In the genomic region with DNA sequence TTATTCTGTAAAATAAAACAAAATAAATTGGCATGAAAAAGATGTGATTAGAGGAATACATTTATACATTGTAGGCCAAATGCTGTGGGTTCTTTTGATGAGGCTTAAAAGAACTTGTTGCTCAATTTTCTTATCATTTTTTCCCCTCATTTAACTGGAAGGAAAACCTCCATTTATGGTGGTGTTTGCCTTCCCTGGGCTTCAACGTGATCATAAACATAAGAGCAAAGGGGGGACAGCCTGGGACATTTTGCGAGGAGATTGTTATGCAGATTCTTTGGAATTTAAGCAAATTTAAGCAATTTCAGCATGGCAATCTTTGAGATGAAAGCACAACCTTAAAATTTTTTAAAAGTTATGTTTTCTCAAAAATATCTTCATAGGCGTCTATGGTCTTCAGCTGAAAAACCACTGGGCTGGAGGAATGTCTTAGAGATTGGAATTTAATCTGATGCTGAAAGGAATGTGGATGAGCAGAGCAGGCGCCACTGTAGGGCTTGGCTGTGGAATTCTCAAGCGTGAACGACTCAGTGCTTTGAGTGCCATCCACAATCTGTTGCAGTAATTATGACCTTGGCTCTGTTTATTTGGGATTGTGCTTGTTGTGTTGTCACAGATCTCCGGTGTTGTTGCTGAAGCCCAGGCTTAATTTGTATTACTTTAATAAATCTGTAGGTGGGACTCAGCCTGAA, we compare ENCODE assay signal across 15 cellular contexts.
A peak's percentile ranks its signal among the peaks of the same experiment; 100 is the strongest.
DNase-seq lines count a peak whose midpoint lies in the region; ATAC-seq and TF ChIP-seq lines count a peak whose summit lies in the region.
"Had no signal": no experiment of that assay in that cellular context is flagged by ENCODE, and none has a peak within 500 bp of the region (broad histone marks: within the 10 kb centered on the region; RNA-seq: fewer than 3 reads in every experiment).

No MANE protein-coding gene starts in this region.

- peak; percentile 81 for DNase-seq in AG10803 (ENCODE audit: low read depth)
- no peak for DNase-seq in HCT116 (ENCODE audit: low read depth, low spot score)
- peak; percentile 86 for DNase-seq in amniotic epithelial cell (ENCODE audit: low read depth)
- DNase-seq in lower lobe of right lung = no peak
- DNase-seq in OCI-M2 (lab: John Stamatoyannopoulos, UW; ENCODE audit: unreplicated experiment) = no peak
- no peak for DNase-seq in uterus
- DNase-seq: C1 segment of cervical spinal cord; hypothalamus; natural killer cell; SIG-M5; stimulated activated CD4-positive, alpha-beta T cell treated with anti-CD3 and anti-CD28 coated beads, Interleukin-12 subunit alpha, Interleukin-12 subunit beta, amount 100 ng/mL, for 4 hours had no signal

- BruUV-seq in HCT116 (replicated peaks; lab: Mats Ljungman, UMichigan) = no TSS peak

- H4K20me1 ChIP-seq in HCT116 (ENCODE audit: insufficient read depth) = no peaks in the 10 kb centered on the region

- no peaks in the 10 kb centered on the region; the same call in 1 of the 2 replicates for H3K9me2 ChIP-seq in HCT116 (ENCODE audit: insufficient read depth)

- TF ChIP-seq POLR2A in HCT116 (IDR thresholded peaks at IDR 0.05; ENCODE audit: borderline replicate concordance, extremely low read depth, insufficient read depth, insufficient read length) = no peak
- TF ChIP-seq POLR2A in uterus (IDR thresholded peaks at IDR 0.05) = no peak

- no peaks in the 10 kb centered on the region for H3K79me2 ChIP-seq in HCT116 (ENCODE audit: insufficient read depth, low read length)

- TF ChIP-seq CTCF in AG10803 (conservative IDR thresholded peaks at IDR 0.05; ENCODE audit: low read length) (no peak), HCT116 (IDR thresholded peaks at IDR 0.05 in 2 of 3, conservative IDR thresholded peaks at IDR 0.05 in 1 of 3; ENCODE audit: borderline replicate concordance in 1 of 3, insufficient read depth in 1 of 3, low read depth in 2 of 3, low read length in 2 of 3) (no peak), lower lobe of right lung (IDR thresholded peaks at IDR 0.05) (no peak), uterus (IDR thresholded peaks at IDR 0.05) (no peak)

- ATAC-seq in HCT116 (0 out of 2 replicates have a peak, but pooled peaks have one; percentile 27), lower lobe of right lung (peak; percentile 58 to 84), HG02798 (IDR thresholded peaks at IDR 0.05; ENCODE audit: poor library complexity, unreplicated experiment) (no peak), GM21576 (IDR thresholded peaks at IDR 0.05; ENCODE audit: unreplicated experiment) (no peak)
- ATAC-seq: K562, natural killer cell had no signal

- POLR2A ChIA-PET in HCT116 (lab: Charles Lee) = no interaction called here

- H3K4me3 ChIP-seq in AG10803 (ENCODE audit: low read length) (no peak overlapping the region), HCT116 (replicated peaks in 1 of 2; ENCODE audit: low read depth in 1 of 2, low read length in 2 of 2) (no peak overlapping the region), lower lobe of right lung (no peak overlapping the region), uterus (no peak overlapping the region)
- H3K4me3 ChIP-seq: ascending aorta, K562 had no signal

- H3K27ac ChIP-seq in HCT116 (ENCODE audit: low read depth, low read length) (no peak overlapping the region), lower lobe of right lung (peak overlapping the region; percentile 7), uterus (no peak overlapping the region)
- H3K27ac ChIP-seq: ascending aorta had no signal

- no peaks in the 10 kb centered on the region for H3K27me3 ChIP-seq in HCT116 (ENCODE audit: insufficient read depth, low read length)
- H3K27me3 ChIP-seq in lower lobe of right lung (ENCODE audit: low read depth) = no peaks in the 10 kb centered on the region
- no peaks in the 10 kb centered on the region for H3K27me3 ChIP-seq in uterus
- H3K27me3 ChIP-seq: ascending aorta had no signal

- H3K4me1 ChIP-seq in HCT116 (ENCODE audit: control insufficient read depth in 1 of 2, insufficient read depth in 2 of 2, low read length in 2 of 2) (peaks cover 0 to 12% of the 10 kb centered on the region in 2 experiments; a peak in 2 of 4 replicates), lower lobe of right lung (no peaks in the 10 kb centered on the region), uterus (no peaks in the 10 kb centered on the region)
- H3K4me1 ChIP-seq: ascending aorta had no signal

- no peak overlapping the region for H3K9ac ChIP-seq in HCT116 (ENCODE audit: low read length)

- H3K4me2 ChIP-seq in HCT116 (ENCODE audit: low read length) = no peak overlapping the region

- H3K9me3 ChIP-seq in HCT116 (ENCODE audit: control insufficient read depth in 1 of 2, insufficient read depth in 1 of 2, low read depth in 1 of 2, low read length in 2 of 2) = no peaks in the 10 kb centered on the region
- H3K9me3 ChIP-seq in lower lobe of right lung = no peaks in the 10 kb centered on the region
- H3K9me3 ChIP-seq in uterus = no peaks in the 10 kb centered on the region
- H3K9me3 ChIP-seq: ascending aorta had no signal

- RAD21 ChIA-PET in HCT116 (lab: Charles Lee; ENCODE audit: low non-redundant PET in 1 of 2, low total read pairs in 2 of 2, uncharacterized antibody in 2 of 2, unreplicated experiment in 2 of 2) = no interaction called here

- no peak for TF ChIP-seq RAD21 in HCT116 (IDR thresholded peaks at IDR 0.05; ENCODE audit: low read depth)

- intact Hi-C loops in HCT116 (cut with micrococcal nuclease) = no loop called here
- intact Hi-C loops in lower lobe of right lung (cut with DNase I) = no loop called here
- intact Hi-C loops in uterus (cut with DNase I; ENCODE audit: low total_unique reads) = no loop called here

- H2AFZ ChIP-seq in HCT116 (ENCODE audit: low read depth, low read length, poor library complexity, severe bottlenecking) = no peak overlapping the region

- H3K36me3 ChIP-seq in HCT116 (ENCODE audit: control insufficient read depth in 1 of 2, insufficient read depth in 2 of 2, low read length in 2 of 2) (no peaks in the 10 kb centered on the region), lower lobe of right lung (no peaks in the 10 kb centered on the region), uterus (no peaks in the 10 kb centered on the region)
- H3K36me3 ChIP-seq: ascending aorta had no signal

- CTCF ChIA-PET in HCT116 (lab: Charles Lee) = no interaction called here

TF ChIP-seq in HCT116, 20 proteins besides CTCF, POLR2A, EP300 and RAD21:
- no peak for TF ChIP-seq YY1 (IDR thresholded peaks at IDR 0.05; ENCODE audit: extremely low read depth, insufficient replicate concordance, low read depth, low read length)
- no peak for TF ChIP-seq SP1 (IDR thresholded peaks at IDR 0.05; ENCODE audit: low read depth)
- TF ChIP-seq EGR1 (IDR thresholded peaks at IDR 0.05; ENCODE audit: low read depth) = no peak
- no peak for TF ChIP-seq FOSL1 (IDR thresholded peaks at IDR 0.05; ENCODE audit: low read depth)
- TF ChIP-seq ZBTB33 (IDR thresholded peaks at IDR 0.05; ENCODE audit: extremely low read depth, insufficient replicate concordance, low read length) = no peak

Comparison
In these comparisons a context has a peak if more than half of its experiments do, and no peak if none do; other contexts are left out.
1. DNase-seq: peak in AG10803 (single experiment) and amniotic epithelial cell (single experiment); none in HCT116 (single experiment), lower lobe of right lung (single experiment), OCI-M2 (single experiment) and uterus (0 of 2).
2. ATAC-seq: peak in HCT116 (single experiment) and lower lobe of right lung (2 of 2); none in HG02798 (single experiment) and GM21576 (single experiment).